In genomic region chr22:17549183-17549582, GRCh38 we compare ENCODE assay signal across 26 cellular contexts. TPM values are rescaled to one million over a fixed set of nuclear protein-coding genes. Genes with fewer than 3 reads are reported as not detected.
A peak's percentile ranks its signal among the peaks of the same experiment; 100 is the strongest.
DNase-seq lines count a peak whose midpoint lies in the region; ATAC-seq, FAIRE-seq and TF ChIP-seq lines count a peak whose summit lies in the region.
"Had no signal": no experiment of that assay in that cellular context is flagged by ENCODE, and none has a peak within 500 bp of the region (broad histone marks: within the 10 kb centered on the region; RNA-seq: fewer than 3 reads in every experiment).

No MANE protein-coding gene starts in this region.

- no peaks in the 10 kb centered on the region for H3K36me3 ChIP-seq in HepG2 (replicated peaks in 1 of 2; ENCODE audit: control insufficient read depth in 1 of 2, insufficient read depth in 2 of 2, low read length in 2 of 2)
- peaks cover 0 to 53% (median 5%) of the 10 kb centered on the region in 4 donors for H3K36me3 ChIP-seq in right lobe of liver
- H3K36me3 ChIP-seq in osteoblast (ENCODE audit: insufficient read depth, low read length): no peaks in the 10 kb centered on the region
- H3K36me3 ChIP-seq: BE2C had no signal

- peak; percentile 23; the same call in 1 of the 3 replicates for ATAC-seq in HepG2
- ATAC-seq in right lobe of liver: no peak
- no peak for ATAC-seq in GM18498 (IDR thresholded peaks at IDR 0.05; ENCODE audit: unreplicated experiment)
- ATAC-seq in GM21737 (IDR thresholded peaks at IDR 0.05; ENCODE audit: unreplicated experiment): no peak
- ATAC-seq: A549, GM12878, HCT116 had no signal

- H3K9me3 ChIP-seq in HepG2 (ENCODE audit: low read length) (no peaks in the 10 kb centered on the region), right lobe of liver (no peaks in the 10 kb centered on the region), osteoblast (ENCODE audit: low read depth, low read length) (no peaks in the 10 kb centered on the region)
- H3K9me3 ChIP-seq: A549; BE2C; BLaER1 treated with 17β-estradiol and CSF1 and Interleukin-3, amounts not matched to agents 10 nM and 100 nM had no signal

- 21% methylated on average over 7 of the region's 10 CpGs for WGBS in HepG2 (ENCODE audit: low lambda C conversion rate)
- WGBS in right lobe of liver (ENCODE audit: insufficient coverage, low coverage, low lambda C conversion rate, missing lambda C conversion rate): 60% methylated on average over 1 of the region's 10 CpGs

- BruUV-seq in HepG2 (replicated peaks; lab: Mats Ljungman, UMichigan): no TSS peak

- no peaks in the 10 kb centered on the region for H3K4me1 Mint-ChIP-seq in glutamatergic neuron (ENCODE audit: low read depth, unreplicated experiment)
- H3K4me1 Mint-ChIP-seq: CD14-positive monocyte; CD8-positive, alpha-beta memory T cell; H9 had no signal

- no peaks in the 10 kb centered on the region for H3K79me2 ChIP-seq in HepG2 (ENCODE audit: insufficient read depth, low read length)
- H3K79me2 ChIP-seq in osteoblast (ENCODE audit: insufficient read depth, low read length): no peaks in the 10 kb centered on the region

- H2AFZ ChIP-seq in HepG2 (ENCODE audit: low read length): no peak overlapping the region
- no peak overlapping the region for H2AFZ ChIP-seq in osteoblast (ENCODE audit: low read length)
- H2AFZ ChIP-seq: GM23248 had no signal

- peaks cover 15% of the 10 kb centered on the region for H3K27me3 Mint-ChIP-seq in glutamatergic neuron (ENCODE audit: unreplicated experiment)
- H3K27me3 Mint-ChIP-seq: CD4-positive, alpha-beta T cell had no signal

- peaks cover 5% of the 10 kb centered on the region for H3K36me3 Mint-ChIP-seq in glutamatergic neuron (ENCODE audit: unreplicated experiment)
- H3K36me3 Mint-ChIP-seq: CD8-positive, alpha-beta memory T cell had no signal

- H3K4me1 ChIP-seq in HepG2 (ENCODE audit: insufficient read depth, low read length): no peaks in the 10 kb centered on the region
- H3K4me1 ChIP-seq in right lobe of liver: peaks cover 0 to 9% (median 0%) of the 10 kb centered on the region in 4 donors
- no peaks in the 10 kb centered on the region for H3K4me1 ChIP-seq in osteoblast (ENCODE audit: insufficient read depth, low read length)
- H3K4me1 ChIP-seq: A549, BE2C had no signal

- CTCF ChIA-PET in HepG2 (lab: Yijun Ruan, JAX; ENCODE audit: low intra/inter-chr PET ratio, low total read pairs): no interaction called here

- peaks cover 8% of the 10 kb centered on the region for H3K9me3 Mint-ChIP-seq in glutamatergic neuron (ENCODE audit: unreplicated experiment)
- H3K9me3 Mint-ChIP-seq: CD4-positive, alpha-beta T cell; CD8-positive, alpha-beta memory T cell; H9 had no signal

- H3K4me2 ChIP-seq in HepG2 (ENCODE audit: low read depth, low read length): no peak overlapping the region
- no peak overlapping the region for H3K4me2 ChIP-seq in osteoblast (ENCODE audit: insufficient read depth, low read length)
- H3K4me2 ChIP-seq: A549; BLaER1 treated with 17β-estradiol and CSF1 and Interleukin-3, amounts not matched to agents 10 nM and 100 nM had no signal

- no peak overlapping the region for H3K9ac ChIP-seq in HepG2 (ENCODE audit: insufficient read depth, low read depth, low read length)
- H3K9ac ChIP-seq: BLaER1 treated with 17β-estradiol and CSF1 and Interleukin-3, amounts not matched to agents 10 nM and 100 nM; GM23248 had no signal

- peak overlapping the region; percentile 52 for H3K27ac Mint-ChIP-seq in glutamatergic neuron (ENCODE audit: unreplicated experiment)
- H3K27ac Mint-ChIP-seq: CD14-positive monocyte; CD4-positive, alpha-beta T cell; CD8-positive, alpha-beta memory T cell had no signal

- TF ChIP-seq CTCF in HepG2 (CRISPR knock-in tag; IDR thresholded peaks at IDR 0.05) (no peak), right lobe of liver (IDR thresholded peaks at IDR 0.05) (no peak), glutamatergic neuron (IDR thresholded peaks at IDR 0.05; ENCODE audit: partially characterized antibody, unreplicated experiment) (no peak), osteoblast (IDR thresholded peaks at IDR 0.05; ENCODE audit: extremely low read depth, low read depth, low read length) (no peak)

- TF ChIP-seq POLR2A in HepG2 (IDR thresholded peaks at IDR 0.05; ENCODE audit: insufficient read depth in 1 of 2, low read depth in 2 of 2, low read length in 2 of 2) (no peak), right lobe of liver (IDR thresholded peaks at IDR 0.05) (no peak)

- DNase-seq in HepG2 (ENCODE audit: low spot score) (no peak), right lobe of liver (no peak), glutamatergic neuron (no peak), osteoblast (ENCODE audit: insufficient read length, low spot score, missing footprints) (peak; percentile 29), T-helper 2 cell (no peak)
- DNase-seq: 8988T; ACHN; AML-193; BE2C; CD4-positive, alpha-beta T cell; CD8-positive, alpha-beta memory T cell; DMS 273 treated with DMSO at 0.1 percent for 48 hours; DMS79; EL; GDM1; GM23248; H9 had no signal

- no peak for TF ChIP-seq RAD21 in HepG2 (CRISPR knock-in tag; IDR thresholded peaks at IDR 0.05)

- H4K20me1 ChIP-seq in HepG2 (ENCODE audit: insufficient read depth, low read length): no peaks in the 10 kb centered on the region
- H4K20me1 ChIP-seq in osteoblast (ENCODE audit: insufficient read depth, low read length): no peaks in the 10 kb centered on the region
- H4K20me1 ChIP-seq: BLaER1 treated with 17β-estradiol and CSF1 and Interleukin-3, amounts not matched to agents 10 nM and 100 nM had no signal

- in situ Hi-C loops in HepG2 (cut with HindIII; ENCODE audit: extremely low pct_ligation_motif_present, low pct_unique_long_range_greater_than_20kb): no loop called here

- no peak for FAIRE-seq in HepG2 (lab: Jason Lieb, UNC)
- FAIRE-seq: A549, D721Med, GM12878, GM18507 had no signal

- H3K4me3 ChIP-seq in HepG2 (replicated peaks in 1 of 3; ENCODE audit: insufficient read depth in 1 of 3, low read depth in 2 of 3, low read length in 3 of 3): no peak overlapping the region
- H3K4me3 ChIP-seq in right lobe of liver: no peak overlapping the region
- no peak overlapping the region for H3K4me3 ChIP-seq in osteoblast (ENCODE audit: insufficient read depth, low read length)
- H3K4me3 ChIP-seq: A549; BLaER1 treated with 17β-estradiol and CSF1 and Interleukin-3, amounts not matched to agents 10 nM and 100 nM; GM12878; GM23248 had no signal

- TF ChIP-seq EP300 in HepG2 (IDR thresholded peaks at IDR 0.05; ENCODE audit: low read depth in 2 of 2, low read length in 2 of 2): no peak
- no peak for TF ChIP-seq EP300 in HepG2 (CRISPR knock-in tag; IDR thresholded peaks at IDR 0.05; ENCODE audit: borderline replicate concordance)

- intact Hi-C loops in HepG2 (cut with micrococcal nuclease; ENCODE audit: unreplicated experiment): no loop called here
- intact Hi-C loops in right lobe of liver (cut with DNase I): no loop called here

- H3K27me3 ChIP-seq in HepG2 (ENCODE audit: control insufficient read depth in 1 of 2, insufficient read depth in 2 of 2, low read length in 2 of 2) (peaks cover 2 to 44% of the 10 kb centered on the region in 2 experiments; a peak in 4 of 5 replicates), right lobe of liver (no peaks in the 10 kb centered on the region), osteoblast (ENCODE audit: insufficient read depth, low read length) (no peaks in the 10 kb centered on the region)
- H3K27me3 ChIP-seq: BE2C; BLaER1 treated with 17β-estradiol and CSF1 and Interleukin-3, amounts not matched to agents 10 nM and 100 nM had no signal

- no peak overlapping the region for H3K4me3 Mint-ChIP-seq in glutamatergic neuron (ENCODE audit: unreplicated experiment)
- H3K4me3 Mint-ChIP-seq: CD14-positive monocyte; CD4-positive, alpha-beta T cell; CD8-positive, alpha-beta memory T cell; H9 had no signal

- POLR2A ChIA-PET in HepG2 (lab: Yijun Ruan, JAX): no interaction called here

- H3K27ac ChIP-seq in HepG2 (ENCODE audit: extremely low read length, insufficient read depth, low read length) (no peak overlapping the region), right lobe of liver (no peak overlapping the region), osteoblast (ENCODE audit: low read depth, low read length) (no peak overlapping the region)
- H3K27ac ChIP-seq: A549; BLaER1 treated with 17β-estradiol and CSF1 and Interleukin-3, amounts not matched to agents 10 nM and 100 nM; GM23248 had no signal

TF ChIP-seq in HepG2, 621 proteins besides CTCF, POLR2A, EP300 and RAD21 (continues in another document):
- no peak for TF ChIP-seq FOXO1 (CRISPR knock-in tag; IDR thresholded peaks at IDR 0.05)
- TF ChIP-seq ZNF354B (CRISPR knock-in tag; IDR thresholded peaks at IDR 0.05): no peak
- TF ChIP-seq KDM2A (CRISPR knock-in tag; IDR thresholded peaks at IDR 0.05; ENCODE audit: borderline replicate concordance, low read depth): no peak

RNA-seq across cellular contexts. Expression of gene SLC25A18, which starts 14.1 kb away (rescaled TPM):
- total RNA-seq in HepG2 (2016; rRNA removed; fragmentation: Illumina TruSeq; extraction: Trizol): 0.75 and 0.86 TPM in 2 replicates
- total RNA-seq in HepG2 (2016; cell fraction: cytosol; rRNA removed; fragmentation: Illumina TruSeq; extraction: Trizol; ENCODE audit: low read depth): 0.79 and 0.81 TPM in 2 replicates
- 0.52 and 0.64 TPM in 2 replicates for total RNA-seq in HepG2 (2016; cell fraction: insoluble cytoplasmic fraction; rRNA removed; fragmentation: Illumina TruSeq; extraction: Trizol)
- total RNA-seq in HepG2 (2016; cell fraction: membrane; rRNA removed; fragmentation: Illumina TruSeq; extraction: Trizol): 1.1 TPM in 2 replicates
- 0.34 and 0.53 TPM in 2 replicates for total RNA-seq in HepG2 (2016; cell fraction: nucleus; rRNA removed; fragmentation: Illumina TruSeq; extraction: Trizol)
- 0.28 and 0.57 TPM in 2 replicates for polyA plus RNA-seq in HepG2 (2011; rRNA removed)
- 0.32 and 0.40 TPM in 2 replicates for polyA plus RNA-seq in HepG2 (2011; cell fraction: cytosol; rRNA removed)
- 0.59 and 0.73 TPM in 2 replicates for polyA plus RNA-seq in HepG2 (2011; cell fraction: nucleus; rRNA removed)
- 0.36 and 0.82 TPM in 2 replicates for polyA plus RNA-seq in HepG2 (2012)
- 1.3 TPM in 2 replicates for polyA plus RNA-seq in HepG2 (2016; cell fraction: cytosol; fragmentation: Illumina TruSeq; extraction: Trizol; ENCODE audit: low read depth)
- 0.61 and 0.70 TPM in 2 replicates for polyA plus RNA-seq in HepG2 (2016; cell fraction: insoluble cytoplasmic fraction; fragmentation: Illumina TruSeq; extraction: Trizol; ENCODE audit: low read depth)
- polyA plus RNA-seq in HepG2 (2016; cell fraction: membrane; fragmentation: Illumina TruSeq; extraction: Trizol; ENCODE audit: low read depth): 1.2 and 1.7 TPM in 2 replicates
- 0.71 and 1.6 TPM in 2 replicates for polyA plus RNA-seq in HepG2 (2016; cell fraction: nucleus; fragmentation: Illumina TruSeq; extraction: Trizol; ENCODE audit: insufficient read depth, low read depth)
- polyA minus RNA-seq in HepG2 (2011; rRNA and poly(A)+ RNA removed; ENCODE audit: low replicate concordance): 0.05 and 0.36 TPM in 2 replicates
- 0.30 TPM in 1 of 2 replicates, not detected in the other for polyA minus RNA-seq in HepG2 (2011; cell fraction: cytosol; rRNA and poly(A)+ RNA removed)
- polyA minus RNA-seq in HepG2 (2011; cell fraction: nucleus; rRNA and poly(A)+ RNA removed): 0.12 and 0.39 TPM in 2 replicates
- 100 to 1,000 TPM in 1 of 6 experiments, 10 to 100 TPM in 5; 35.1 to 105 (median 45.6) TPM for total RNA-seq in right lobe of liver
- total RNA-seq in glutamatergic neuron (ENCODE audit: unreplicated experiment): 6.4 TPM
- not detected in 2 replicates for total RNA-seq in osteoblast
- total RNA-seq: CD4-positive, alpha-beta T cell; CD8-positive, alpha-beta memory T cell; GM12878; GM23248 had no signal
- polyA plus RNA-seq: A549; CD8-positive, alpha-beta memory T cell; GM23248 had no signal
